Comparison of ENCODE assay signal across 11 cellular contexts in genomic region chr6:25042599-25042936, GRCh38.
A peak's percentile ranks its signal among the peaks of the same experiment; 100 is the strongest.
DNase-seq lines count a peak whose midpoint lies in the region; ATAC-seq and TF ChIP-seq lines count a peak whose summit lies in the region.
"Had no signal": no experiment of that assay in that cellular context is flagged by ENCODE, and none has a peak within 500 bp of the region (broad histone marks: within the 10 kb centered on the region; RNA-seq: fewer than 3 reads in every experiment).

No MANE protein-coding gene starts in this region.

- H3K9me3 ChIP-seq in mesenchymal stem cell (ENCODE audit: control insufficient read depth, low read length) = no peaks in the 10 kb centered on the region

- no peak overlapping the region for H2BK5ac ChIP-seq in mesenchymal stem cell (ENCODE audit: low read depth, low read length, poor library complexity, severe bottlenecking)

- peak; percentile 61 for DNase-seq in activated naive CD4-positive, alpha-beta T cell treated with anti-CD3 and anti-CD28 coated beads, Interleukin-2, amount 10 ng/mL, durations not matched to agents 7 days and 5 days
- no peak for DNase-seq in NCI-H2107 treated with DMSO at 0.1 percent for 48 hours (lab: John Stamatoyannopoulos, UW; ENCODE audit: unreplicated experiment)
- no peak for DNase-seq in NCI-H1436 treated with DMSO at 0.1 percent for 48 hours (lab: John Stamatoyannopoulos, UW)
- DNase-seq in mesenchymal stem cell = no peak
- no peak for DNase-seq in pons (ENCODE audit: low spot score)
- DNase-seq: C1 segment of cervical spinal cord, islet precursor cell had no signal

- H3K9ac ChIP-seq in mesenchymal stem cell (ENCODE audit: low read length) = no peak overlapping the region

- H3K4me1 ChIP-seq in mesenchymal stem cell (ENCODE audit: control insufficient read depth, insufficient read depth, low read depth, low read length) = no peaks in the 10 kb centered on the region

- H3K27me3 Mint-ChIP-seq in activated naive CD4-positive, alpha-beta T cell treated with anti-CD3 and anti-CD28 coated beads, Interleukin-2, amount 10 ng/mL, durations not matched to agents 7 days and 5 days = peaks cover 5% of the 10 kb centered on the region

- no peak overlapping the region for H2BK12ac ChIP-seq in mesenchymal stem cell (ENCODE audit: low read length in 2 of 2)

- no peak overlapping the region for H2AFZ ChIP-seq in mesenchymal stem cell (ENCODE audit: low read depth, low read length)

- no peak overlapping the region for H4K8ac ChIP-seq in mesenchymal stem cell (ENCODE audit: low read length)

- H3K4me2 ChIP-seq in mesenchymal stem cell (ENCODE audit: low read length, poor library complexity, severe bottlenecking) = no peak overlapping the region

- H2BK120ac ChIP-seq in mesenchymal stem cell (ENCODE audit: low read depth, low read length) = no peak overlapping the region

- no peak overlapping the region for H2BK15ac ChIP-seq in mesenchymal stem cell (ENCODE audit: low read depth, poor library complexity, severe bottlenecking)

- no peak overlapping the region for H3K23ac ChIP-seq in mesenchymal stem cell (ENCODE audit: low read length in 2 of 2)

- no peak overlapping the region for H3K4ac ChIP-seq in mesenchymal stem cell (ENCODE audit: low read depth in 1 of 2, low read length in 2 of 2)

- TF ChIP-seq CTCF in 22Rv1 (IDR thresholded peaks at IDR 0.05) = peak; percentile 20; the same call in 1 of the 2 replicates
- peak; percentile 43; the same call in 1 of the 2 replicates for TF ChIP-seq CTCF in GM12875 (IDR thresholded peaks at IDR 0.05; ENCODE audit: borderline replicate concordance, insufficient read depth, low read depth, low read length)

- H3K36me3 Mint-ChIP-seq in activated naive CD4-positive, alpha-beta T cell treated with anti-CD3 and anti-CD28 coated beads, Interleukin-2, amount 10 ng/mL, durations not matched to agents 7 days and 5 days = peaks cover 14% of the 10 kb centered on the region

- ATAC-seq in HG03432 (IDR thresholded peaks at IDR 0.05; ENCODE audit: unreplicated experiment) = peak; percentile 23
- ATAC-seq: sciatic nerve had no signal

- no peak overlapping the region for H3K27ac ChIP-seq in 22Rv1
- no peak overlapping the region for H3K27ac ChIP-seq in mesenchymal stem cell (ENCODE audit: low read length, poor library complexity, severe bottlenecking)

- peak overlapping the region; percentile 95 for H3K27ac Mint-ChIP-seq in activated naive CD4-positive, alpha-beta T cell treated with anti-CD3 and anti-CD28 coated beads, Interleukin-2, amount 10 ng/mL, durations not matched to agents 7 days and 5 days

- H4K91ac ChIP-seq in mesenchymal stem cell (ENCODE audit: low read length) = no peak overlapping the region

- H3K27me3 ChIP-seq in mesenchymal stem cell (ENCODE audit: control insufficient read depth in 1 of 2, insufficient read depth in 1 of 2, low read length in 2 of 2) = no peaks in the 10 kb centered on the region

- no peaks in the 10 kb centered on the region for H3K36me3 ChIP-seq in mesenchymal stem cell (ENCODE audit: control insufficient read depth in 1 of 2, insufficient read depth in 2 of 2, low read depth in 1 of 2, low read length in 2 of 2)

- H3K4me3 ChIP-seq in GM12875 (ENCODE audit: low read depth, low read length) (no peak overlapping the region), mesenchymal stem cell (ENCODE audit: insufficient read depth in 1 of 2, low read depth in 1 of 2, low read length in 2 of 2) (no peak overlapping the region)

- H3K14ac ChIP-seq in mesenchymal stem cell (ENCODE audit: low read length in 2 of 2) = no peak overlapping the region

- peaks cover 57% of the 10 kb centered on the region for H3K4me1 Mint-ChIP-seq in activated naive CD4-positive, alpha-beta T cell treated with anti-CD3 and anti-CD28 coated beads, Interleukin-2, amount 10 ng/mL, durations not matched to agents 7 days and 5 days

- no peak overlapping the region for H2AK5ac ChIP-seq in mesenchymal stem cell (ENCODE audit: low read length, severe bottlenecking)

- no peaks in the 10 kb centered on the region for H3K79me1 ChIP-seq in mesenchymal stem cell (replicated peaks; ENCODE audit: low read length, poor library complexity, severe bottlenecking)

- H3K18ac ChIP-seq in mesenchymal stem cell (ENCODE audit: low read depth in 1 of 2, low read length in 2 of 2) = no peak overlapping the region

- H3K4me3 Mint-ChIP-seq in activated naive CD4-positive, alpha-beta T cell treated with anti-CD3 and anti-CD28 coated beads, Interleukin-2, amount 10 ng/mL, durations not matched to agents 7 days and 5 days = peak overlapping the region; percentile 93

- H3K9me3 Mint-ChIP-seq in activated naive CD4-positive, alpha-beta T cell treated with anti-CD3 and anti-CD28 coated beads, Interleukin-2, amount 10 ng/mL, durations not matched to agents 7 days and 5 days = no peaks in the 10 kb centered on the region

- CTCF ChIA-PET in activated naive CD4-positive, alpha-beta T cell treated with anti-CD3 and anti-CD28 coated beads, Interleukin-2, amount 10 ng/mL, durations not matched to agents 7 days and 5 days (lab: Charles Lee) = interaction anchor here (0.6 to 9.4 kb wide), 12 partner anchors 8 to 952 kb away, joined by 3 to 95 read pairs (median 4); no protein-coding TSS in a partner anchor

- WGBS in mesenchymal stem cell = 98% methylated on average over 5 of the region's 5 CpGs
